16 cellular contexts compared by ENCODE assay signal in the genomic region with DNA sequence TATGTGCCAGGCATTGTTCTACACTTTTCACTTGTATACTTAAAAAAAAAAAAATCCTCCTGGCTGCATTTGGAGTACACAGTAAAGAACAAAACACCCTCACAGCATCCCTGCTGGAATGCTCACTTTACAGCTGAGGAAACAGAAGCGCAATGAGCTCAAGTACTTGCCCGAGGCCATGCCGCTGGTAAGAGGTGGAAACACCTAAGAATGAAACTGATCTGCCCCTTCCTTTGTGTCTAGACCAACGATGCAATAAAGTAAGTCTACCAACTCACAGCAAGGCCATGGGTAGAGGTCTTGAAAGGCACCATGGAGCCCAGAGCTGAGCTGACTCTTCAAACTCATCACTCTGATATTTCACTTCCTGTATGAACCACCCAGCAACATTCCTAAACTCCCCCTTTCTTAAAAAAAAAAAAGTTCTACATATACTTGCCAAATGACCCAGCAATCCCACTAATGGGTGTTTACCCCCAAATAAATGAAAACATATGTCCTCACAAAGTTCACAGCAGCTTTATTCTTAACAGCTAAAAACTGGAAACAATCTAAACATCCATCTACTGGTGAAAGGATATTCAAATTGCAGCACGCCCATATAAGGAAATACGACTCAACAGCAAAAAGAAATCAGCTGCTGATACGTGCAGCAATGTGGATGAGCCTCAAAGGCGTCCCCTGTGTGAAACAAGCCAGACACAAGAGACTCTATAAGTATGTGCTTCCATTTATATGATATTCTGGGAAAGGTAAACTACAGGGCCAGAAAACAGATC.
DNase-seq lines count a peak whose midpoint lies in the region; FAIRE-seq and TF ChIP-seq lines count a peak whose summit lies in the region.
"Had no signal": no experiment of that assay in that cellular context is flagged by ENCODE, and none has a peak within 500 bp of the region (broad histone marks: within the 10 kb centered on the region; RNA-seq: fewer than 3 reads in every experiment).

No MANE protein-coding gene starts in this region.

- H3K4me1 ChIP-seq in Loucy (ENCODE audit: insufficient read depth, low read length, poor library complexity, severe bottlenecking) (no peaks in the 10 kb centered on the region), muscle layer of duodenum (ENCODE audit: control insufficient read depth in 1 of 2, insufficient read depth in 2 of 2, low read length in 2 of 2) (peaks cover 17 to 30% of the 10 kb centered on the region in 2 donors), Caco-2 (no peaks in the 10 kb centered on the region)
- H3K4me1 ChIP-seq: left lung, uterus had no signal

- H3F3A ChIP-seq in Loucy (ENCODE audit: low read depth), result no peaks in the 10 kb centered on the region

- FAIRE-seq in bronchial epithelial cell (lab: Jason Lieb, UNC), result no peak

- H3K27ac Mint-ChIP-seq in Caco-2 (ENCODE audit: unreplicated experiment), result no peak overlapping the region
- H3K27ac Mint-ChIP-seq: activated T-helper 2 cell treated with anti-CD3 and anti-CD28 coated beads, Interferon-gamma antibody, Interleukin-2, Interleukin-4, amounts not matched to agents 10 μg/mL and 5 μg/mL and 100 μg/mL, durations not matched to agents 14 hours and 24 hours and 36 hours had no signal

- no peak overlapping the region for H3K4me2 ChIP-seq in Loucy (ENCODE audit: low read depth, low read length, poor library complexity, severe bottlenecking)

- no peak overlapping the region for H3K4me3 Mint-ChIP-seq in Caco-2 (ENCODE audit: unreplicated experiment)

- no peaks in the 10 kb centered on the region for H4K20me1 ChIP-seq in Loucy (ENCODE audit: insufficient read depth, low read length, poor library complexity, severe bottlenecking)

- H3K9me3 ChIP-seq in Loucy (ENCODE audit: insufficient read depth, low read depth, low read length) (no peaks in the 10 kb centered on the region), muscle layer of duodenum (ENCODE audit: control insufficient read depth in 1 of 2, low read length in 2 of 2) (no peaks in the 10 kb centered on the region), Caco-2 (no peaks in the 10 kb centered on the region)
- H3K9me3 ChIP-seq: gastrocnemius medialis, left lung, uterus had no signal

- no peaks in the 10 kb centered on the region for H3K27me3 Mint-ChIP-seq in Caco-2 (ENCODE audit: insufficient read depth, unreplicated experiment)

- no peaks in the 10 kb centered on the region for H3K27me3 ChIP-seq in Loucy (ENCODE audit: insufficient read depth, low read length, poor library complexity, severe bottlenecking)
- no peaks in the 10 kb centered on the region for H3K27me3 ChIP-seq in bronchial epithelial cell (ENCODE audit: control insufficient read depth, insufficient read depth, low read length)
- no peaks in the 10 kb centered on the region for H3K27me3 ChIP-seq in muscle layer of duodenum (ENCODE audit: low read depth, low read length)
- H3K27me3 ChIP-seq in Caco-2 (replicated peaks; ENCODE audit: control insufficient read depth, insufficient read depth, low read length), result no peaks in the 10 kb centered on the region
- H3K27me3 ChIP-seq: gastrocnemius medialis, left lung, uterus had no signal

- H3K9me2 ChIP-seq in Loucy (replicated peaks; ENCODE audit: low read depth, low read length), result no peaks in the 10 kb centered on the region

- intact Hi-C loops in Caco-2 (cut with micrococcal nuclease; ENCODE audit: unreplicated experiment), result no loop called here

- no peaks in the 10 kb centered on the region for H3K79me2 ChIP-seq in Loucy (ENCODE audit: insufficient read depth, low read length)

- H3K9ac ChIP-seq in Loucy (ENCODE audit: low read depth, low read length, poor library complexity, severe bottlenecking), result no peak overlapping the region

- BruUV-seq in Caco-2 (replicated peaks; lab: Mats Ljungman, UMichigan), result no TSS peak

- peak overlapping the region; percentile 54; the same call in 1 of the 2 replicates for H2AFZ ChIP-seq in Loucy (ENCODE audit: low read length)

- no peak overlapping the region for H3K4me3 ChIP-seq in Loucy (ENCODE audit: low read length, poor library complexity, severe bottlenecking)
- H3K4me3 ChIP-seq in bronchial epithelial cell (ENCODE audit: low read depth, low read length), result no peak overlapping the region
- H3K4me3 ChIP-seq in muscle layer of duodenum (ENCODE audit: low read depth in 1 of 2, low read length in 2 of 2), result no peak overlapping the region
- H3K4me3 ChIP-seq in Caco-2 (ENCODE audit: low read depth, low read length), result no peak overlapping the region
- H3K4me3 ChIP-seq: gastrocnemius medialis, left lung, uterus had no signal

- DNase-seq in NCI-H2171 treated with DMSO at 0.1 percent for 48 hours (lab: John Stamatoyannopoulos, UW) (peak; percentile 14), NCI-H2171 (lab: John Stamatoyannopoulos, UW) (no peak), bronchial epithelial cell (ENCODE audit: low read depth) (peak; percentile 19), Caco-2 (no peak), T-helper 2 cell (no peak), substantia nigra (lab: John Stamatoyannopoulos, UW) (no peak)
- DNase-seq: activated CD4-positive, alpha-beta T cell treated with anti-CD3 and anti-CD28 coated beads for 48 hours; gastrocnemius medialis; GDM1; left lung; NCI-H1105; uterus had no signal

- no peak for TF ChIP-seq CTCF in Loucy (conservative IDR thresholded peaks at IDR 0.05; ENCODE audit: low read length)
- TF ChIP-seq CTCF in bronchial epithelial cell (IDR thresholded peaks at IDR 0.05; ENCODE audit: insufficient read depth, low read length, severe bottlenecking), result no peak
- no peak for TF ChIP-seq CTCF in Caco-2 (IDR thresholded peaks at IDR 0.05; ENCODE audit: insufficient read depth in 1 of 2, low read depth in 1 of 2, low read length in 1 of 2, severe bottlenecking in 1 of 2, unreplicated experiment in 1 of 2)

- H3K36me3 Mint-ChIP-seq in Caco-2 (ENCODE audit: insufficient read depth, unreplicated experiment), result no peaks in the 10 kb centered on the region

- POLR2A ChIA-PET in Caco-2 (lab: Charles Lee), result no interaction called here

- peaks cover 4% of the 10 kb centered on the region for H3K4me1 Mint-ChIP-seq in Caco-2 (ENCODE audit: low read depth, unreplicated experiment)

- H3K36me3 ChIP-seq in Loucy (ENCODE audit: insufficient read depth, low read length) (no peaks in the 10 kb centered on the region), bronchial epithelial cell (ENCODE audit: control insufficient read depth, insufficient read depth, low read length) (no peaks in the 10 kb centered on the region), muscle layer of duodenum (ENCODE audit: control insufficient read depth in 1 of 2, insufficient read depth in 2 of 2, low read length in 2 of 2) (no peaks in the 10 kb centered on the region), Caco-2 (ENCODE audit: control insufficient read depth, insufficient read depth, low read length) (no peaks in the 10 kb centered on the region)
- H3K36me3 ChIP-seq: gastrocnemius medialis, left lung, uterus had no signal

- no peaks in the 10 kb centered on the region for H3K9me3 Mint-ChIP-seq in Caco-2 (ENCODE audit: unreplicated experiment)
- H3K9me3 Mint-ChIP-seq: activated T-helper 2 cell treated with anti-CD3 and anti-CD28 coated beads, Interferon-gamma antibody, Interleukin-2, Interleukin-4, amounts not matched to agents 10 μg/mL and 5 μg/mL and 100 μg/mL, durations not matched to agents 14 hours and 24 hours and 36 hours had no signal

- H3K27ac ChIP-seq in muscle layer of duodenum (ENCODE audit: low read length), result peak overlapping the region; percentile 72
- H3K27ac ChIP-seq in substantia nigra (ENCODE audit: low read depth, low read length, poor library complexity, severe bottlenecking), result no peak overlapping the region
- H3K27ac ChIP-seq: HL-60, left lung, uterus had no signal

- CTCF ChIA-PET in Caco-2 (lab: Charles Lee), result no interaction called here

Comparison
In these comparisons a context has a peak if more than half of its experiments do, and no peak if none do; other contexts are left out.
1. DNase-seq: peak in NCI-H2171 treated with DMSO at 0.1 percent for 48 hours (single experiment) and bronchial epithelial cell (single experiment); none in NCI-H2171 (single experiment), Caco-2 (0 of 2), T-helper 2 cell (0 of 5) and substantia nigra (0 of 49).